In the genomic region with DNA sequence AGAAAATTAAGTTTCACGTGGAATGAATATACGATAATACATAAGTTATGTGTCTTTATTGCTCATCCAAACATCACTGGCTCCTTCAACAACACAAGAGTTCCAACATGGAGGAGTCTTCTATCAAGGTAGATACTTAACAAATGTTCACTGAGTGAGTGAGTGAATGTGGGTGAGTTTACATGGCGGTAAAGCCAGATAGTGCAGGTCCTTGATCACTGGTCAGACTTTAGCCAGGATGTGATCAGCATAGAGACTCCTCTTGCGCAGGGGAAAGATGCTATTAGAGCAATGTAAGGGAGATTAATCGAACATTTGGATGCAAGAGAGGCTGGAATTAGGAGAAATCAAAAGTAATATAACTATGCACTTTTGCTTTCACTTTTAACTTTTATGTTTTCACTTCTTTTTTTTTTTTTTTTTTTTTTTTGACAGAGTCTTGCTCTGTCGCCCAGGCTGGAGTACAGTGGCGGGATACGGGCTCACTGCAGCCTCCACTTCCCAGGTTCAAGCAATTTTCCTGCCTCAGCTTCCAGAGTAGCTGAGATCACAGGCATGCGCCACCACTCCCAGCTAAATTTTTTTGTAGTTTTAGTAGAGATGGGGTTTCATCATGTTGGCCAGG, we compare ENCODE assay signal across 15 cellular contexts.
DNase-seq lines count a peak whose midpoint lies in the region; ATAC-seq lines count a peak whose summit lies in the region.
"Had no signal": no experiment of that assay in that cellular context is flagged by ENCODE, and none has a peak within 500 bp of the region (broad histone marks: within the 10 kb centered on the region; RNA-seq: fewer than 3 reads in every experiment).

No MANE protein-coding gene starts in this region.

- peak; percentile 33 for DNase-seq in activated naive CD4-positive, alpha-beta T cell treated with anti-CD3 and anti-CD28 coated beads, Interleukin-2, amount 10 ng/mL, durations not matched to agents 7 days and 5 days
- DNase-seq in activated naive CD4-positive, alpha-beta T cell treated with Interleukin-2 at 50 U/mL for 16 hours, result no peak
- DNase-seq in activated naive CD8-positive, alpha-beta T cell treated with anti-CD3 and anti-CD28 coated beads for 36 hours, result no peak
- DNase-seq: NCI-H1694; NCI-H526 treated with DMSO at 0.1 percent for 48 hours; retina; Right ventricle myocardium superior; stimulated activated CD4-positive, alpha-beta T cell treated with anti-CD3 and anti-CD28 coated beads, Interleukin-4, amount 100 ng/mL, for 24 hours; stimulated activated naive CD4-positive, alpha-beta T cell treated with Interleukin-2 at 50 U/mL for 16 hours had no signal

- no peaks in the 10 kb centered on the region for H3K9me3 ChIP-seq in KOPT-K1 (ENCODE audit: insufficient read depth, low read length, poor library complexity, severe bottlenecking)
- H3K9me3 ChIP-seq: HAP-1 had no signal

- H3K36me3 Mint-ChIP-seq in activated naive CD4-positive, alpha-beta T cell treated with anti-CD3 and anti-CD28 coated beads, Interleukin-2, amount 10 ng/mL, durations not matched to agents 7 days and 5 days, result no peaks in the 10 kb centered on the region
- H3K36me3 Mint-ChIP-seq in activated naive CD8-positive, alpha-beta T cell treated with anti-CD3 and anti-CD28 coated beads for 36 hours, result no peaks in the 10 kb centered on the region
- no peaks in the 10 kb centered on the region for H3K36me3 Mint-ChIP-seq in stimulated activated memory B cell treated with anti-CD40 and anti-IgM and Interleukin-4, amounts not matched to agents 10 μg/mL and 1 μg/mL and 100 μg/mL, for 72 hours

- no peak for ATAC-seq in stimulated activated memory B cell treated with anti-CD40 and anti-IgM and Interleukin-4, amounts not matched to agents 10 μg/mL and 1 μg/mL and 100 μg/mL, for 72 hours
- ATAC-seq in GM21381 (IDR thresholded peaks at IDR 0.05; ENCODE audit: unreplicated experiment) (no peak), GM19452 (IDR thresholded peaks at IDR 0.05; ENCODE audit: unreplicated experiment) (no peak), HG02759 (IDR thresholded peaks at IDR 0.05; ENCODE audit: unreplicated experiment) (no peak)

- H3K27me3 Mint-ChIP-seq in activated naive CD4-positive, alpha-beta T cell treated with anti-CD3 and anti-CD28 coated beads, Interleukin-2, amount 10 ng/mL, durations not matched to agents 7 days and 5 days, result no peaks in the 10 kb centered on the region
- no peaks in the 10 kb centered on the region for H3K27me3 Mint-ChIP-seq in activated naive CD8-positive, alpha-beta T cell treated with anti-CD3 and anti-CD28 coated beads for 36 hours
- H3K27me3 Mint-ChIP-seq in stimulated activated memory B cell treated with anti-CD40 and anti-IgM and Interleukin-4, amounts not matched to agents 10 μg/mL and 1 μg/mL and 100 μg/mL, for 72 hours, result peaks cover 8% of the 10 kb centered on the region

- H3K27ac Mint-ChIP-seq in activated naive CD4-positive, alpha-beta T cell treated with anti-CD3 and anti-CD28 coated beads, Interleukin-2, amount 10 ng/mL, durations not matched to agents 7 days and 5 days, result peak overlapping the region; percentile 77
- peak overlapping the region; percentile 69 for H3K27ac Mint-ChIP-seq in activated naive CD8-positive, alpha-beta T cell treated with anti-CD3 and anti-CD28 coated beads for 36 hours
- peak overlapping the region; percentile 46 for H3K27ac Mint-ChIP-seq in stimulated activated memory B cell treated with anti-CD40 and anti-IgM and Interleukin-4, amounts not matched to agents 10 μg/mL and 1 μg/mL and 100 μg/mL, for 72 hours

- CTCF ChIA-PET in activated naive CD4-positive, alpha-beta T cell treated with anti-CD3 and anti-CD28 coated beads, Interleukin-2, amount 10 ng/mL, durations not matched to agents 7 days and 5 days (lab: Charles Lee), result no interaction called here

- H3K4me1 Mint-ChIP-seq in activated naive CD4-positive, alpha-beta T cell treated with anti-CD3 and anti-CD28 coated beads, Interleukin-2, amount 10 ng/mL, durations not matched to agents 7 days and 5 days, result peaks cover 18% of the 10 kb centered on the region
- peaks cover 6% of the 10 kb centered on the region for H3K4me1 Mint-ChIP-seq in activated naive CD8-positive, alpha-beta T cell treated with anti-CD3 and anti-CD28 coated beads for 36 hours
- peaks cover 34% of the 10 kb centered on the region for H3K4me1 Mint-ChIP-seq in stimulated activated memory B cell treated with anti-CD40 and anti-IgM and Interleukin-4, amounts not matched to agents 10 μg/mL and 1 μg/mL and 100 μg/mL, for 72 hours

- peak overlapping the region; percentile 34 for H3K4me3 Mint-ChIP-seq in activated naive CD4-positive, alpha-beta T cell treated with anti-CD3 and anti-CD28 coated beads, Interleukin-2, amount 10 ng/mL, durations not matched to agents 7 days and 5 days
- no peak overlapping the region for H3K4me3 Mint-ChIP-seq in activated naive CD8-positive, alpha-beta T cell treated with anti-CD3 and anti-CD28 coated beads for 36 hours
- peak overlapping the region; percentile 63 for H3K4me3 Mint-ChIP-seq in stimulated activated memory B cell treated with anti-CD40 and anti-IgM and Interleukin-4, amounts not matched to agents 10 μg/mL and 1 μg/mL and 100 μg/mL, for 72 hours

- no peaks in the 10 kb centered on the region for H3K9me3 Mint-ChIP-seq in activated naive CD4-positive, alpha-beta T cell treated with anti-CD3 and anti-CD28 coated beads, Interleukin-2, amount 10 ng/mL, durations not matched to agents 7 days and 5 days
- no peaks in the 10 kb centered on the region for H3K9me3 Mint-ChIP-seq in activated naive CD8-positive, alpha-beta T cell treated with anti-CD3 and anti-CD28 coated beads for 36 hours
- H3K9me3 Mint-ChIP-seq in stimulated activated memory B cell treated with anti-CD40 and anti-IgM and Interleukin-4, amounts not matched to agents 10 μg/mL and 1 μg/mL and 100 μg/mL, for 72 hours, result peaks cover 3% of the 10 kb centered on the region

- no peaks in the 10 kb centered on the region for H3K36me3 ChIP-seq in KOPT-K1 (ENCODE audit: insufficient read depth, low read length)
- H3K36me3 ChIP-seq: HAP-1 had no signal

- peak overlapping the region; percentile 30 for H3K27ac ChIP-seq in KOPT-K1 (ENCODE audit: low read depth, low read length, poor library complexity, severe bottlenecking)
